Comparison of ENCODE assay signal across 15 cellular contexts in the genomic region with DNA sequence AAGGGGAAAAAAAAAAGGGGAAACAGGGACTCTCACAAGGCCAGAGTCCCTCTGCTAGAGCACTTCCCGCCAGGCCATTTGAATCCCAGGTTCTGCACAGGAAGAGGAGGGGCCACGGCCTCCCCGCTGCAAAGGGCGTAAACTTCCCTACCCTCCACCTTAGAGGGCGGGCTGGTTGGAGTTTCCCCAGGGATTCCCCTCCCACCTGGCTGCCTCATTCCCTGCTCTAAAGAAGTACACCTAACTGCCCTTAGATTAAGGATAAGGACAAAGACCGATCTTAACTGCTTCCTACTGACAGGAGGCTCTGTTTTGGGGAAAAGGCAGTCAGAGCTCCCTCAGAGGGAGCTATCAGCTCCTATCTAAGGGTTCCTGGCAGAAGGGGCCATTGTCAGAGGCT.
DNase-seq lines count a peak whose midpoint lies in the region; ATAC-seq and TF ChIP-seq lines count a peak whose summit lies in the region.
"Had no signal": no experiment of that assay in that cellular context is flagged by ENCODE, and none has a peak within 500 bp of the region (broad histone marks: within the 10 kb centered on the region; RNA-seq: fewer than 3 reads in every experiment).

No MANE protein-coding gene starts in this region.

- peaks cover 0 to 17% (median 4%) of the 10 kb centered on the region in 7 donors for H3K9me3 Mint-ChIP-seq in CD14-positive monocyte
- H3K9me3 Mint-ChIP-seq: activated naive CD4-positive, alpha-beta T cell treated with anti-CD3 and anti-CD28 coated beads, Interleukin-2, amount 50 U/mL, for 24 hours; HFFc6; stimulated activated naive CD8-positive, alpha-beta T cell treated with anti-CD3 and anti-CD28 coated beads, Interleukin-15, Interleukin-2, amounts not matched to agents 100 ng/mL and 50 ng/mL, for 24 hours had no signal

- H3K4me1 ChIP-seq in mesendoderm (ENCODE audit: control insufficient read depth, low read depth, low read length) = no peaks in the 10 kb centered on the region
- H3K4me1 ChIP-seq in ascending aorta = peaks cover 0 to 5% of the 10 kb centered on the region in 2 donors

- H2BK15ac ChIP-seq in mesendoderm (replicated peaks; ENCODE audit: low read depth) = no peak overlapping the region

- no peaks in the 10 kb centered on the region for H3K79me2 ChIP-seq in mesendoderm (ENCODE audit: control insufficient read depth, insufficient read depth, low read length)

- H3K4ac ChIP-seq in mesendoderm (ENCODE audit: low read depth, low read length) = no peak overlapping the region

- POLR2A ChIA-PET in RWPE1 (lab: Yijun Ruan, JAX; ENCODE audit: low non-redundant PET) = no interaction called here

- H3K9ac ChIP-seq in mesendoderm (ENCODE audit: low read length) = no peak overlapping the region

- no peak overlapping the region for H3K27ac ChIP-seq in mesendoderm (ENCODE audit: low read depth, low read length)
- no peak overlapping the region for H3K27ac ChIP-seq in RWPE1
- no peak overlapping the region for H3K27ac ChIP-seq in ascending aorta
- H3K27ac ChIP-seq: cardiac muscle cell had no signal

- no peak overlapping the region for H3K18ac ChIP-seq in mesendoderm (ENCODE audit: low read length)

- H3K36me3 ChIP-seq in mesendoderm (ENCODE audit: control insufficient read depth, insufficient read depth, low read length) (no peaks in the 10 kb centered on the region), ascending aorta (no peaks in the 10 kb centered on the region)
- H3K36me3 ChIP-seq: cardiac muscle cell had no signal

- H3K56ac ChIP-seq in mesendoderm (ENCODE audit: low read length) = no peak overlapping the region

- H2BK120ac ChIP-seq in mesendoderm (ENCODE audit: low read depth, low read length) = no peak overlapping the region

- H3K23ac ChIP-seq in mesendoderm (ENCODE audit: low read length) = no peak overlapping the region

- peak; percentile 58 for ATAC-seq in HG02798 (IDR thresholded peaks at IDR 0.05; ENCODE audit: poor library complexity, unreplicated experiment)

- H3K36me3 Mint-ChIP-seq in CD14-positive monocyte = no peaks in the 10 kb centered on the region
- H3K36me3 Mint-ChIP-seq: activated naive CD4-positive, alpha-beta T cell treated with anti-CD3 and anti-CD28 coated beads, Interleukin-2, amount 50 U/mL, for 24 hours had no signal

- no peak overlapping the region for H2AK5ac ChIP-seq in mesendoderm (ENCODE audit: low read length)

- in situ Hi-C loops in SK-MEL-5 (cut with HindIII; ENCODE audit: low pct_unique_long_range_greater_than_20kb, low sequenced_read_pairs) = no loop called here

- H3K4me1 Mint-ChIP-seq in CD14-positive monocyte = peaks cover 8% of the 10 kb centered on the region
- H3K4me1 Mint-ChIP-seq: activated naive CD4-positive, alpha-beta T cell treated with anti-CD3 and anti-CD28 coated beads, Interleukin-2, amount 50 U/mL, for 24 hours had no signal

- WGBS in mesendoderm (ENCODE audit: extremely low coverage, insufficient coverage, low lambda C conversion rate) = no CpG with 5 or more reads among the region's 6 CpGs

- no peaks in the 10 kb centered on the region for H3K9me3 ChIP-seq in ascending aorta

- TF ChIP-seq CTCF in CD14-positive monocyte (IDR thresholded peaks at IDR 0.05) (no peak), RWPE1 (conservative IDR thresholded peaks at IDR 0.05; ENCODE audit: low read depth) (no peak), ascending aorta (IDR thresholded peaks at IDR 0.05) (no peak)

- no peaks in the 10 kb centered on the region for H3K27me3 ChIP-seq in mesendoderm (ENCODE audit: insufficient read depth, low read length, poor library complexity)
- no peaks in the 10 kb centered on the region for H3K27me3 ChIP-seq in ascending aorta
- H3K27me3 ChIP-seq: cardiac muscle cell had no signal

- intact Hi-C loops in CD14-positive monocyte (cut with micrococcal nuclease) (no loop called here), ascending aorta (cut with DNase I) (no loop called here)

- H4K5ac ChIP-seq in mesendoderm (ENCODE audit: low read length) = no peak overlapping the region

- H4K8ac ChIP-seq in mesendoderm (ENCODE audit: low read depth, low read length) = no peak overlapping the region

- H3K4me3 ChIP-seq in mesendoderm (ENCODE audit: low read length) (no peak overlapping the region), ascending aorta (no peak overlapping the region)
- H3K4me3 ChIP-seq: cardiac muscle cell, skin epidermis had no signal

- H2BK5ac ChIP-seq in mesendoderm (ENCODE audit: low read length) = no peak overlapping the region

- peak overlapping the region in 1 of 7 donors; percentile 41 for H3K27ac Mint-ChIP-seq in CD14-positive monocyte
- H3K27ac Mint-ChIP-seq: activated naive CD4-positive, alpha-beta T cell treated with anti-CD3 and anti-CD28 coated beads, Interleukin-2, amount 50 U/mL, for 24 hours; HFFc6; stimulated activated naive CD8-positive, alpha-beta T cell treated with anti-CD3 and anti-CD28 coated beads, Interleukin-15, Interleukin-2, amounts not matched to agents 100 ng/mL and 50 ng/mL, for 24 hours had no signal

- no peaks in the 10 kb centered on the region for H3K27me3 Mint-ChIP-seq in CD14-positive monocyte (ENCODE audit: low read depth in 3 of 3)
- H3K27me3 Mint-ChIP-seq: activated naive CD4-positive, alpha-beta T cell treated with anti-CD3 and anti-CD28 coated beads, Interleukin-2, amount 50 U/mL, for 24 hours; stimulated activated naive CD8-positive, alpha-beta T cell treated with anti-CD3 and anti-CD28 coated beads, Interleukin-15, Interleukin-2, amounts not matched to agents 100 ng/mL and 50 ng/mL, for 24 hours had no signal

- CTCF ChIA-PET in RWPE1 (lab: Yijun Ruan, JAX) = no interaction called here

- peak overlapping the region; percentile 16 to 24 for H3K4me3 Mint-ChIP-seq in CD14-positive monocyte
- H3K4me3 Mint-ChIP-seq: activated naive CD4-positive, alpha-beta T cell treated with anti-CD3 and anti-CD28 coated beads, Interleukin-2, amount 50 U/mL, for 24 hours; stimulated activated naive CD8-positive, alpha-beta T cell treated with anti-CD3 and anti-CD28 coated beads, Interleukin-15, Interleukin-2, amounts not matched to agents 100 ng/mL and 50 ng/mL, for 24 hours had no signal

- H3K79me1 ChIP-seq in mesendoderm (ENCODE audit: low read length) = no peaks in the 10 kb centered on the region

- H3K4me2 ChIP-seq in mesendoderm (ENCODE audit: low read length) = no peak overlapping the region

- DNase-seq in CD14-positive monocyte (ENCODE audit: low spot score) (no peak), SK-MEL-5 (ENCODE audit: low read depth, low spot score) (peak; percentile 11), mesendoderm (peak; percentile 22), RWPE1 (ENCODE audit: low spot score) (no peak), ascending aorta (ENCODE audit: low spot score in 2 of 2) (no peak), GDM1 (lab: John Stamatoyannopoulos, UW) (no peak)
- no peak for DNase-seq in activated T-cell treated with anti-CD3 and anti-CD28 coated beads, Interleukin-2, amount 50 U/mL, for 48 hours
- DNase-seq: activated CD4-positive, alpha-beta T cell treated with anti-CD3 and anti-CD28 coated beads for 1 hour; effector memory CD4-positive, alpha-beta T cell; HFFc6 had no signal

Comparison
In these comparisons a context has a peak if more than half of its experiments do, and no peak if none do; other contexts are left out.
1. DNase-seq: peak in SK-MEL-5 (single experiment) and mesendoderm (single experiment); none in CD14-positive monocyte (single experiment), RWPE1 (single experiment), ascending aorta (0 of 2), GDM1 (single experiment) and activated T-cell treated with anti-CD3 and anti-CD28 coated beads, Interleukin-2, amount 50 U/mL, for 48 hours (0 of 2).